ENCODE assay signal across 8 cellular contexts in the genomic region with DNA sequence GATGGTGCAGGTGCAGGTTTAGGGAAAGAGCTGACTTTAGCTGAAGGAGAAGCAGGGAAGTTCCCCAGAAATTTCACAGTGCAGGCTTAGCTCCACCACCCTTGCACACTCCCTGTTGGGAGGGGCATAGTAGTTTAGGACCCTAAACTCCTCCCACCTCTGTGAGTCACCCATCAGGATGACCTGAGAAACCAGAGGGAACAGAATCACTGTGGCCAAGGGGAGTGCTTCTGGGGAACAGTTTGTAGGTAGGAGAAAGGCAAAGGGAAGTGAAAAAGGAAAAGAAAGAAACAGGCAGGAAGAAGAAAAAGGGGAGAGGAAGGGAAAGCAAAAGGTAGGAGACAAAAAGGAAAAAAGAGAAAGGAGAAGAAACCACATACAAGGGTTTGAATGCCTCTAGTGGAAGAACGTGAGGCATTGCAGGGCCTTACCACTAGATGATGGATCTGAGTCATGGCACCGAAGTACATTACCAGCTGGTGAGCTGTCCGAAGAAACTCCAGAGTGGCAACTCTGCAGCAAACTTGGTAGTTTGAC.
DNase-seq lines count a peak whose midpoint lies in the region; ATAC-seq and TF ChIP-seq lines count a peak whose summit lies in the region.

No MANE protein-coding gene starts in this region.

- H3K4me3 ChIP-seq in right atrium auricular region (no peak overlapping the region), Panc1 (ENCODE audit: low read depth in 2 of 2, low read length in 2 of 2) (no peak overlapping the region), gastroesophageal sphincter (no peak overlapping the region), upper lobe of left lung (no peak overlapping the region)

- H3K27ac Mint-ChIP-seq in activated T-helper 1 cell treated with anti-CD3 and anti-CD28 coated beads, Interleukin-12 subunit alpha, Interleukin-12 subunit beta, Interleukin-2, Interleukin-4 antibody, amounts not matched to agents 30 ng/mL and 10 ng/mL and 1 ng/mL, durations not matched to agents 14 hours and 24 hours and 36 hours: no peak overlapping the region

- H3K36me3 ChIP-seq in right atrium auricular region (no peaks in the 10 kb centered on the region), Panc1 (ENCODE audit: control insufficient read depth, insufficient read depth, low read length) (no peaks in the 10 kb centered on the region), gastroesophageal sphincter (no peaks in the 10 kb centered on the region), upper lobe of left lung (no peaks in the 10 kb centered on the region)

- peak in 1 of 2 donors; percentile 46 for TF ChIP-seq CTCF in right atrium auricular region (IDR thresholded peaks at IDR 0.05)
- peak; percentile 33 for TF ChIP-seq CTCF in Panc1 (IDR thresholded peaks at IDR 0.05)
- TF ChIP-seq CTCF in gastroesophageal sphincter (IDR thresholded peaks at IDR 0.05): peak in 2 of 4 experiments; percentile 18 to 23
- peak in 1 of 6 experiments; percentile 19 for TF ChIP-seq CTCF in upper lobe of left lung (IDR thresholded peaks at IDR 0.05)

- intact Hi-C loops in Right ventricle myocardium inferior (cut with DNase I): loop anchor here (5.0 kb wide), 1 partner anchor 1981 kb away; no protein-coding TSS in a partner anchor
- intact Hi-C loops in Panc1 (cut with micrococcal nuclease; ENCODE audit: unreplicated experiment): loop anchor here (10.0 kb wide), 2 partner anchors 336 to 1824 kb away; partner anchors contain the start of gene TMTC2
- intact Hi-C loops in activated T-helper 1 cell treated with anti-CD3 and anti-CD28 coated beads, Interleukin-12 subunit alpha, Interleukin-12 subunit beta, Interleukin-2, Interleukin-4 antibody, amounts not matched to agents 30 ng/mL and 10 ng/mL and 1 ng/mL, durations not matched to agents 14 hours and 24 hours and 36 hours (cut with micrococcal nuclease): loop anchor here (10.0 kb wide), 1 partner anchor 684 kb away; no protein-coding TSS in a partner anchor

- TF ChIP-seq POLR2A in gastroesophageal sphincter (IDR thresholded peaks at IDR 0.05): no peak
- TF ChIP-seq POLR2A in upper lobe of left lung (IDR thresholded peaks at IDR 0.05): no peak

- POLR2A ChIA-PET in Panc1 (lab: Charles Lee): no interaction called here

- no peaks in the 10 kb centered on the region for H3K36me3 Mint-ChIP-seq in activated T-helper 1 cell treated with anti-CD3 and anti-CD28 coated beads, Interleukin-12 subunit alpha, Interleukin-12 subunit beta, Interleukin-2, Interleukin-4 antibody, amounts not matched to agents 30 ng/mL and 10 ng/mL and 1 ng/mL, durations not matched to agents 14 hours and 24 hours and 36 hours (ENCODE audit: low read depth)

- CTCF ChIA-PET in Panc1 (lab: Charles Lee): interaction anchor here (0.5 kb wide), 1 partner anchor 1755 kb away, joined by 7 read pairs; no protein-coding TSS in a partner anchor

- H3K4me1 ChIP-seq in right atrium auricular region: peaks cover 0 to 12% of the 10 kb centered on the region in 2 donors
- H3K4me1 ChIP-seq in Panc1 (ENCODE audit: control insufficient read depth, insufficient read depth, low read length): no peaks in the 10 kb centered on the region
- H3K4me1 ChIP-seq in gastroesophageal sphincter: peaks cover 0 to 18% (median 0%) of the 10 kb centered on the region in 3 donors
- H3K4me1 ChIP-seq in upper lobe of left lung: peaks cover 0 to 12% (median 8%) of the 10 kb centered on the region in 4 donors

- 10 to 21% methylated on average over 2 to 3 of the region's 3 CpGs for WGBS in gastroesophageal sphincter (ENCODE audit: low coverage in 1 of 2), 2 donors
- 40 to 51% methylated on average over 3 of the region's 3 CpGs for WGBS in upper lobe of left lung, 2 donors

- no peak for TF ChIP-seq EP300 in gastroesophageal sphincter (IDR thresholded peaks at IDR 0.05)
- TF ChIP-seq EP300 in upper lobe of left lung (IDR thresholded peaks at IDR 0.05): no peak

- peak overlapping the region in 1 of 2 donors; percentile 24 for H3K27ac ChIP-seq in right atrium auricular region
- no peak overlapping the region for H3K27ac ChIP-seq in Panc1 (ENCODE audit: low read length)
- peak overlapping the region in 3 of 4 donors; percentile 41 to 60 (median 47) for H3K27ac ChIP-seq in gastroesophageal sphincter
- no peak overlapping the region for H3K27ac ChIP-seq in upper lobe of left lung

- DNase-seq in Right ventricle myocardium inferior (ENCODE audit: missing footprints): peak; percentile 45
- DNase-seq in right atrium auricular region (ENCODE audit: low spot score): no peak
- no peak for DNase-seq in Panc1 (ENCODE audit: low read depth, low spot score)
- no peak for DNase-seq in upper lobe of left lung
- DNase-seq in activated CD4-positive, alpha-beta T cell treated with anti-CD3 and anti-CD28 coated beads for 1 hour: no peak
- no peak for DNase-seq in activated T-helper 1 cell treated with anti-CD3 and anti-CD28 coated beads, Interleukin-12 subunit alpha, Interleukin-12 subunit beta, Interleukin-2, Interleukin-4 antibody, amounts not matched to agents 30 ng/mL and 10 ng/mL and 1 ng/mL, durations not matched to agents 14 hours and 24 hours and 36 hours (ENCODE audit: low spot score)

- H3K27me3 ChIP-seq in right atrium auricular region (no peaks in the 10 kb centered on the region), Panc1 (ENCODE audit: control insufficient read depth, insufficient read depth, low read length) (no peaks in the 10 kb centered on the region), gastroesophageal sphincter (no peaks in the 10 kb centered on the region), upper lobe of left lung (no peaks in the 10 kb centered on the region)

- no peaks in the 10 kb centered on the region for H3K9me3 ChIP-seq in right atrium auricular region
- no peaks in the 10 kb centered on the region for H3K9me3 ChIP-seq in Panc1 (ENCODE audit: control insufficient read depth, insufficient read depth, low read depth, low read length)
- H3K9me3 ChIP-seq in gastroesophageal sphincter: no peaks in the 10 kb centered on the region
- no peaks in the 10 kb centered on the region for H3K9me3 ChIP-seq in upper lobe of left lung

- BruUV-seq in Panc1 (replicated peaks; lab: Mats Ljungman, UMichigan): no TSS peak

- H3K4me3 Mint-ChIP-seq in activated T-helper 1 cell treated with anti-CD3 and anti-CD28 coated beads, Interleukin-12 subunit alpha, Interleukin-12 subunit beta, Interleukin-2, Interleukin-4 antibody, amounts not matched to agents 30 ng/mL and 10 ng/mL and 1 ng/mL, durations not matched to agents 14 hours and 24 hours and 36 hours: no peak overlapping the region

- no peaks in the 10 kb centered on the region for H3K27me3 Mint-ChIP-seq in activated T-helper 1 cell treated with anti-CD3 and anti-CD28 coated beads, Interleukin-12 subunit alpha, Interleukin-12 subunit beta, Interleukin-2, Interleukin-4 antibody, amounts not matched to agents 30 ng/mL and 10 ng/mL and 1 ng/mL, durations not matched to agents 14 hours and 24 hours and 36 hours (ENCODE audit: insufficient read depth)

- ATAC-seq in Right ventricle myocardium inferior (peak; percentile 77), HG03175 (IDR thresholded peaks at IDR 0.05; ENCODE audit: unreplicated experiment) (peak; percentile 73), Panc1 (peak; percentile 66; the same call in 1 of the 2 replicates), gastroesophageal sphincter (peak; percentile 86), upper lobe of left lung (ENCODE audit: low FRiP score in 2 of 2) (peak; percentile 60 to 88)

- in situ Hi-C loops in Panc1 (cut with HindIII; ENCODE audit: low pct_unique_long_range_greater_than_20kb, low sequenced_read_pairs): no loop called here

- no peaks in the 10 kb centered on the region for H3K9me3 Mint-ChIP-seq in activated T-helper 1 cell treated with anti-CD3 and anti-CD28 coated beads, Interleukin-12 subunit alpha, Interleukin-12 subunit beta, Interleukin-2, Interleukin-4 antibody, amounts not matched to agents 30 ng/mL and 10 ng/mL and 1 ng/mL, durations not matched to agents 14 hours and 24 hours and 36 hours

- H3K4me1 Mint-ChIP-seq in activated T-helper 1 cell treated with anti-CD3 and anti-CD28 coated beads, Interleukin-12 subunit alpha, Interleukin-12 subunit beta, Interleukin-2, Interleukin-4 antibody, amounts not matched to agents 30 ng/mL and 10 ng/mL and 1 ng/mL, durations not matched to agents 14 hours and 24 hours and 36 hours (ENCODE audit: low read depth): no peaks in the 10 kb centered on the region

Comparison
In these comparisons a context has a peak if more than half of its experiments do, and no peak if none do; other contexts are left out.
1. H3K27ac ChIP-seq: peak in gastroesophageal sphincter (3 of 4); none in Panc1 (single experiment) and upper lobe of left lung (0 of 4).
2. Peak in every context shown above with its lines, with median percentiles within 50 percentile points of each other: ATAC-seq.